Comparison of ENCODE assay signal across 8 cellular contexts in the genomic region with DNA sequence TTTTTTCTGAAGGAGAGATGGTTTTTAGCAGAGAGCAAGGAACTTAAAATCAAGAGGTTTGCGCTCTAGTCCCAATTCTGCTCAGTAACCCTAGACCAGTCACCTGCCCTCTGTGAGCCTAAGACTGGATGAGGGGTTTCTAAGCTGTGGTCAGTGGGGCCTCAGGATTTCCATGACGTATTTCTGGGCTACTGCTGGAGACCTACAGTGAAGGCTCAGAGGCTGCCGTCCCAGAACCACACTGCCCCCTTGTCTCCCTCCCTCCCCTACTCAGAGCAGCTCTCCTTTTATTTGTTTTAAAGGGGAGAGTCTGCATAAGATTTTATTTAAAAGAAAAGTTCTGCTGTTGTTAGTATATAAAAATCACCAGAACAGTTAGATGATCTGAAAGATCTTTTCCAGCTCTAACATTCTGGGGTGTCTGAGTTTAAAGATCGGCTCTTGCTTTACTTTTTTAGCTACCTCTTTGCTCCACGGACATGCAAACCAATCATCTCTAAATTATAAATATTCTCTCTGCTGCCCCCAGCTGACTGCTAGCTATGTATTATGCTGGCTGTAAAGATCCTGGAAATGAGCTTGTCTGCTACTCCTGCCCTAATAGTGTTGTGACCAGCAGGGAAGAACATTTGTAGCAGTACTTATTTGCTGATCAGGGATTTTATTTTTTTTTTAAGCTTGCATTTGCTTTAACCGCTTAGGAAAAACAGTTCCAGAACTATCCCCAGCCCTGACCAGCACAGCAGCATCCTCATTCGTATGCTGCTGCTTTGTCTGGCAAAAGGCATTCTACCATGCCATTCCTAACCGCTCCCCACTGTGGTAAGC. TPM values are rescaled to one million over a fixed set of nuclear protein-coding genes. Genes with fewer than 3 reads are reported as not detected.
DNase-seq lines count a peak whose midpoint lies in the region; ATAC-seq and TF ChIP-seq lines count a peak whose summit lies in the region.

No MANE protein-coding gene starts in this region.

- H3K27ac Mint-ChIP-seq in T-cell (peak overlapping the region in 1 of 2 donors; percentile 48), osteocyte (ENCODE audit: unreplicated experiment) (no peak overlapping the region)

- TF ChIP-seq CTCF in fibroblast of the aortic adventitia (IDR thresholded peaks at IDR 0.05; ENCODE audit: insufficient read depth, low read length) (peak; percentile 53), osteocyte (IDR thresholded peaks at IDR 0.05) (peak; percentile 64)

- H3K4me1 Mint-ChIP-seq in T-cell (peaks cover 0 to 3% (median 2%) of the 10 kb centered on the region in 3 donors), osteocyte (ENCODE audit: unreplicated experiment) (peaks cover 5% of the 10 kb centered on the region)

- peak overlapping the region in 1 of 3 donors; percentile 7 for H3K4me3 Mint-ChIP-seq in T-cell
- H3K4me3 Mint-ChIP-seq in osteocyte (ENCODE audit: unreplicated experiment) = peak overlapping the region; percentile 75

- H3K27me3 Mint-ChIP-seq in T-cell (peaks cover 8 to 11% of the 10 kb centered on the region in 2 donors), osteocyte (ENCODE audit: unreplicated experiment) (peaks cover 7% of the 10 kb centered on the region)

- CTCF ChIA-PET in T-cell (lab: Charles Lee) = interaction anchor here (0.6 to 3.2 kb wide), 20 partner anchors 9 to 1248 kb away, joined by 3 to 28 read pairs (median 4); a partner anchor contains a TSS

- DNase-seq in Right ventricle myocardium inferior (ENCODE audit: missing footprints) = no peak
- DNase-seq in cardiac septum (ENCODE audit: low spot score) = no peak
- DNase-seq in M059J (ENCODE audit: low read depth) = peak; percentile 73
- no peak for DNase-seq in T-cell
- peak; percentile 52 for DNase-seq in fibroblast of the aortic adventitia (ENCODE audit: low read depth)
- DNase-seq in osteocyte (ENCODE audit: extremely low spot score, unreplicated experiment) = no peak
- no peak for DNase-seq in occipital lobe (lab: John Stamatoyannopoulos, UW)

- H3K4me3 ChIP-seq in fibroblast of the aortic adventitia (ENCODE audit: low read depth, low read length) = no peak overlapping the region

- intact Hi-C loops in Right ventricle myocardium inferior (cut with DNase I) = no loop called here
- intact Hi-C loops in cardiac septum (cut with DNase I) = loop anchor here (5.0 kb wide), 1 partner anchor 175 kb away; a partner anchor contains a TSS

- ATAC-seq in Right ventricle myocardium inferior = peak; percentile 76
- peak in 3 of 4 experiments; percentile 54 to 82 (median 65) for ATAC-seq in T-cell (replicated peaks in 1 of 4)
- ATAC-seq in GM19035 (IDR thresholded peaks at IDR 0.05; ENCODE audit: unreplicated experiment) = no peak

- no peaks in the 10 kb centered on the region for H3K36me3 Mint-ChIP-seq in T-cell
- H3K36me3 Mint-ChIP-seq in osteocyte (ENCODE audit: unreplicated experiment) = no peaks in the 10 kb centered on the region

- H3K9me3 Mint-ChIP-seq in T-cell (no peaks in the 10 kb centered on the region), osteocyte (ENCODE audit: unreplicated experiment) (no peaks in the 10 kb centered on the region)

- POLR2A ChIA-PET in T-cell (lab: Charles Lee) = interaction anchor here (0.6 to 2.0 kb wide), 3 partner anchors 9 to 101 kb away, joined by 3 to 21 read pairs (median 4); a partner anchor contains a TSS

RNA-seq across cellular contexts. Expression of a gene that starts 28.6 kb away (rescaled TPM):
- total RNA-seq in Right ventricle myocardium inferior = 629 TPM
- total RNA-seq in cardiac septum = 360 TPM
- 287 and 362 TPM in 2 replicates for total RNA-seq in M059J (2014; rRNA removed; shearing (Covaris generic))
- total RNA-seq in T-cell = 10 to 100 TPM; 59.3 to 79.6 (median 73.6) TPM
- 5.6 and 64.1 TPM in 2 replicates for total RNA-seq in fibroblast of the aortic adventitia (ENCODE audit: low replicate concordance)
- total RNA-seq in osteocyte = 109 and 116 TPM in 2 replicates
- total RNA-seq in occipital lobe = 34.6 TPM

Comparison
In these comparisons a context has a peak if more than half of its experiments do, and no peak if none do; other contexts are left out.
1. DNase-seq: peak in M059J (single experiment) and fibroblast of the aortic adventitia (single experiment); none in Right ventricle myocardium inferior (single experiment), cardiac septum (single experiment), T-cell (0 of 34), osteocyte (single experiment) and occipital lobe (single experiment).